In genomic region chr2:177295479-177295878, GRCh38 we compare ENCODE assay signal across 11 cellular contexts. TPM values are rescaled to one million over a fixed set of nuclear protein-coding genes. Genes with fewer than 3 reads are reported as not detected.
DNase-seq lines count a peak whose midpoint lies in the region; ATAC-seq and TF ChIP-seq lines count a peak whose summit lies in the region.
"Had no signal": no experiment of that assay in that cellular context is flagged by ENCODE, and none has a peak within 500 bp of the region (broad histone marks: within the 10 kb centered on the region; RNA-seq: fewer than 3 reads in every experiment).

No MANE protein-coding gene starts in this region.

- H2AFZ ChIP-seq in neuron (ENCODE audit: low read depth, low read length), result peak overlapping the region; percentile 43

- TF ChIP-seq CTCF in AG04450 (IDR thresholded peaks at IDR 0.05; ENCODE audit: low read depth, low read length), result no peak
- TF ChIP-seq CTCF in Panc1 (IDR thresholded peaks at IDR 0.05), result no peak

- H3K27me3 ChIP-seq in AG04450 (ENCODE audit: control insufficient read depth, insufficient read depth, low read length) (no peaks in the 10 kb centered on the region), Panc1 (ENCODE audit: control insufficient read depth, insufficient read depth, low read length) (no peaks in the 10 kb centered on the region), neuron (ENCODE audit: insufficient read depth, low read length) (no peaks in the 10 kb centered on the region)

- in situ Hi-C loops in Panc1 (cut with HindIII; ENCODE audit: low pct_unique_long_range_greater_than_20kb, low sequenced_read_pairs), result no loop called here

- peak overlapping the region; percentile 15 for H3K4me3 ChIP-seq in AG04450 (ENCODE audit: low read depth, low read length)
- H3K4me3 ChIP-seq in Panc1 (ENCODE audit: low read depth in 2 of 2, low read length in 2 of 2), result no peak overlapping the region
- no peak overlapping the region for H3K4me3 ChIP-seq in neuron (ENCODE audit: low read length)

- peaks cover 20% of the 10 kb centered on the region for H3K4me1 Mint-ChIP-seq in activated naive CD4-positive, alpha-beta T cell treated with anti-CD3 and anti-CD28 coated beads for 36 hours (ENCODE audit: low read depth)

- no peak overlapping the region for H3K4me3 Mint-ChIP-seq in activated naive CD4-positive, alpha-beta T cell treated with anti-CD3 and anti-CD28 coated beads for 36 hours
- H3K4me3 Mint-ChIP-seq: CD4-positive, CD25-positive, alpha-beta regulatory T cell; naive thymus-derived CD4-positive, alpha-beta T cell; T-helper 2 cell treated with Interferon-gamma antibody and Interleukin-4, amounts not matched to agents 5 μg/mL and 100 μg/mL, for 36 hours had no signal

- H3K9me3 ChIP-seq in AG04450 (ENCODE audit: control insufficient read depth, insufficient read depth, low read length) (no peaks in the 10 kb centered on the region), Panc1 (ENCODE audit: control insufficient read depth, insufficient read depth, low read depth, low read length) (no peaks in the 10 kb centered on the region), neuron (ENCODE audit: low read length) (no peaks in the 10 kb centered on the region)

- POLR2A ChIA-PET in AG04450 (lab: Yijun Ruan, JAX) (interaction anchor here (1.7 to 3.1 kb wide), 3 partner anchors 19 to 31 kb away, joined by 5 to 24 read pairs (median 7); partner anchors contain the start of gene NFE2L2), Panc1 (lab: Charles Lee) (interaction anchor here (0.6 to 0.9 kb wide), 4 partner anchors 31 to 323 kb away, joined by 3 to 4 read pairs (median 3); partner anchors contain the start of gene NFE2L2)

- H3K36me3 Mint-ChIP-seq in activated naive CD4-positive, alpha-beta T cell treated with anti-CD3 and anti-CD28 coated beads for 36 hours (ENCODE audit: low read depth), result no peaks in the 10 kb centered on the region
- H3K36me3 Mint-ChIP-seq: CD4-positive, CD25-positive, alpha-beta regulatory T cell had no signal

- BruUV-seq in Panc1 (replicated peaks; lab: Mats Ljungman, UMichigan), result no TSS peak

- H3K27ac Mint-ChIP-seq in activated naive CD4-positive, alpha-beta T cell treated with anti-CD3 and anti-CD28 coated beads for 36 hours, result no peak overlapping the region
- H3K27ac Mint-ChIP-seq: T-helper 2 cell treated with Interferon-gamma antibody and Interleukin-4, amounts not matched to agents 5 μg/mL and 100 μg/mL, for 36 hours had no signal

- H3K27me3 Mint-ChIP-seq in activated naive CD4-positive, alpha-beta T cell treated with anti-CD3 and anti-CD28 coated beads for 36 hours (ENCODE audit: low read depth), result no peaks in the 10 kb centered on the region
- H3K27me3 Mint-ChIP-seq: CD4-positive, CD25-positive, alpha-beta regulatory T cell; naive thymus-derived CD4-positive, alpha-beta T cell had no signal

- peak overlapping the region; percentile 49 for H3K27ac ChIP-seq in AG04450 (ENCODE audit: low read depth, low read length)
- H3K27ac ChIP-seq in Panc1 (ENCODE audit: low read length), result peak overlapping the region; percentile 70

- ATAC-seq in Panc1 (peak; percentile 35; the same call in 1 of the 2 replicates), HG03025 (IDR thresholded peaks at IDR 0.05; ENCODE audit: low FRiP score, unreplicated experiment) (no peak), GM18519 (IDR thresholded peaks at IDR 0.05; ENCODE audit: low FRiP score, unreplicated experiment) (no peak)

- H3K4me1 ChIP-seq in Panc1 (ENCODE audit: control insufficient read depth, insufficient read depth, low read length) (peaks cover 8% of the 10 kb centered on the region; the same call in 1 of the 2 replicates), neuron (ENCODE audit: insufficient read depth, low read length) (peaks cover 7% of the 10 kb centered on the region)

- CTCF ChIA-PET in AG04450 (lab: Charles Lee), result interaction anchor here (0.5 to 2.3 kb wide), 17 partner anchors 9 to 309 kb away, joined by 3 to 16 read pairs (median 4); partner anchors contain the start of gene NFE2L2
- CTCF ChIA-PET in Panc1 (lab: Charles Lee), result interaction anchor here (1.0 to 1.6 kb wide), 2 partner anchors 23 to 131 kb away, joined by 3 to 4 read pairs; no protein-coding TSS in a partner anchor
- CTCF ChIA-PET in activated naive CD4-positive, alpha-beta T cell treated with anti-CD3 and anti-CD28 coated beads for 36 hours (lab: Charles Lee), result interaction anchor here (0.7 to 6.0 kb wide), 15 partner anchors 9 to 543 kb away, joined by 3 to 73 read pairs (median 6); partner anchors contain the start of gene NFE2L2

- H3K9me3 Mint-ChIP-seq in activated naive CD4-positive, alpha-beta T cell treated with anti-CD3 and anti-CD28 coated beads for 36 hours, result no peaks in the 10 kb centered on the region
- H3K9me3 Mint-ChIP-seq: naive thymus-derived CD4-positive, alpha-beta T cell; T-helper 2 cell treated with Interferon-gamma antibody and Interleukin-4, amounts not matched to agents 5 μg/mL and 100 μg/mL, for 36 hours had no signal

- intact Hi-C loops in Panc1 (cut with micrococcal nuclease; ENCODE audit: unreplicated experiment), result no loop called here
- intact Hi-C loops in activated naive CD4-positive, alpha-beta T cell treated with anti-CD3 and anti-CD28 coated beads for 36 hours (cut with micrococcal nuclease), result no loop called here

- DNase-seq in AG04450 (ENCODE audit: low read depth, low spot score) (peak; percentile 58), Panc1 (ENCODE audit: low read depth, low spot score) (no peak), fibroblast of peridontal ligament (ENCODE audit: extremely low read depth) (peak; percentile 92)
- no peak for DNase-seq in stimulated activated CD4-positive, alpha-beta T cell treated with anti-CD3 and anti-CD28 coated beads, Interleukin-2, amount 100 ng/mL, for 48 hours
- DNase-seq in activated naive CD4-positive, alpha-beta T cell treated with anti-CD3 and anti-CD28 coated beads for 36 hours, result no peak

- H3K36me3 ChIP-seq in Panc1 (ENCODE audit: control insufficient read depth, insufficient read depth, low read length) (no peaks in the 10 kb centered on the region), neuron (ENCODE audit: insufficient read depth, low read length) (no peaks in the 10 kb centered on the region)

RNA-seq across cellular contexts. Expression of gene NFE2L2, which starts 31.0 kb away (rescaled TPM):
- polyA plus RNA-seq in AG04450 (2011; rRNA removed), result 227 and 321 TPM in 2 replicates
- polyA minus RNA-seq in AG04450 (2011; rRNA and poly(A)+ RNA removed), result 292 and 300 TPM in 2 replicates
- 104 TPM for total RNA-seq in Panc1 (2021; ENCODE audit: unreplicated experiment)
- polyA plus RNA-seq in Panc1 (2012; ENCODE audit: insufficient read length), result 58.2 TPM
- total RNA-seq in activated naive CD4-positive, alpha-beta T cell treated with anti-CD3 and anti-CD28 coated beads for 36 hours, result 10 to 100 TPM; 63.8 to 66.9 TPM

Comparison
In these comparisons a context has a peak if more than half of its experiments do, and no peak if none do; other contexts are left out.
1. DNase-seq: peak in AG04450 (single experiment) and fibroblast of peridontal ligament (single experiment); none in Panc1 (single experiment), stimulated activated CD4-positive, alpha-beta T cell treated with anti-CD3 and anti-CD28 coated beads, Interleukin-2, amount 100 ng/mL, for 48 hours (0 of 2) and activated naive CD4-positive, alpha-beta T cell treated with anti-CD3 and anti-CD28 coated beads for 36 hours (single experiment).